ENCODE assay signal across 1 cellular context in the genomic region with DNA sequence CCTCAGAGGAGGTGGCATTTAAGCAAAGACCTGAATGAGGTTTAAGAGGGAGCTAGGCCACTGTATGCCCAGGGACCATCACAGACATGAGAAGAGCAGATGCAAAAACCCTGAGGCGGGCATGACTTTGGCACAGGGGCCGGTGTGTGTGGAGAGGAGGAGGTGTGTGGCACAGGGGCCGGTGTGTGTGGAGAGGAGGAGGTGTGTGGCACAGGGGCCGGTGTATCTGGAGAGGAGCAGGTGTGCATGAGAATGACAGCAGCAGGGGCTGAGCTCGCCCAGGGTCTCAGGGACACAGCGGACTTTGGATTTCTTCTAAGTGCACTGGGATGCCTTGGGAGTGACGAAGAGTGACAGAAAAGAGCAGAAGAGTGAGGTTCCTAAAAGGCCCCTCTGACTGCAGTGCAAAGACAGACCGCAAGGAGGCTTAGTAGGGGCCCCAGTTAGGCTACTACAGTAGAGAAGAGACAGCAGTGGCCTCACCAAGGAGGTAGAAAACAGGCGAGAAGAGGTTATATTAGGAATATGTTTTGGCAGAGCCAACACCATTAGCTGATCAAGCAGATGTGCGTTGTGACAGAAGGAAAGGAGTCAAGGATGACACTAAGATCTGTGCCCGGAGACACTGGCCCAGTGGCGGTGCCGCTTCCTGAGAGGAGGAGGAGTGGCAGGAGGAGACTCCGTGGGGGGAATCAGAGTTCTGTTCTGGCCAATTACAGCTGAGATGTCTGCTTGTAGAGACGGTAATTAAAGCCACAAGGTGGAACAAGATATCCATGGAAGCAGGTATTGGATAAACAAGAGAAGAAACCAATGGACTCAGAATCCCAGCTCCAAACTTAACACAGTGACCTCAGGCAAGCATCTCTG.
TF ChIP-seq lines count a peak whose summit lies in the region.

No MANE protein-coding gene starts in this region.

TF ChIP-seq in A549, 52 proteins besides CTCF, POLR2A, EP300 and RAD21 (continued from another document):
- TF ChIP-seq CBX8 (IDR thresholded peaks at IDR 0.05) (no peak), JUN (IDR thresholded peaks at IDR 0.05) (no peak), ZNF302 (CRISPR knock-in tag; IDR thresholded peaks at IDR 0.05) (no peak), RFX5 (IDR thresholded peaks at IDR 0.05) (no peak), EHMT2 (IDR thresholded peaks at IDR 0.05; ENCODE audit: low read depth) (no peak), KDM5A (IDR thresholded peaks at IDR 0.05) (no peak), RCOR1 (IDR thresholded peaks at IDR 0.05; ENCODE audit: low read depth, low read length) (no peak), MYC (IDR thresholded peaks at IDR 0.05; ENCODE audit: borderline replicate concordance, low read length) (no peak), FOSB (CRISPR knock-in tag; IDR thresholded peaks at IDR 0.05) (no peak)
- TF ChIP-seq, protein P1, sequence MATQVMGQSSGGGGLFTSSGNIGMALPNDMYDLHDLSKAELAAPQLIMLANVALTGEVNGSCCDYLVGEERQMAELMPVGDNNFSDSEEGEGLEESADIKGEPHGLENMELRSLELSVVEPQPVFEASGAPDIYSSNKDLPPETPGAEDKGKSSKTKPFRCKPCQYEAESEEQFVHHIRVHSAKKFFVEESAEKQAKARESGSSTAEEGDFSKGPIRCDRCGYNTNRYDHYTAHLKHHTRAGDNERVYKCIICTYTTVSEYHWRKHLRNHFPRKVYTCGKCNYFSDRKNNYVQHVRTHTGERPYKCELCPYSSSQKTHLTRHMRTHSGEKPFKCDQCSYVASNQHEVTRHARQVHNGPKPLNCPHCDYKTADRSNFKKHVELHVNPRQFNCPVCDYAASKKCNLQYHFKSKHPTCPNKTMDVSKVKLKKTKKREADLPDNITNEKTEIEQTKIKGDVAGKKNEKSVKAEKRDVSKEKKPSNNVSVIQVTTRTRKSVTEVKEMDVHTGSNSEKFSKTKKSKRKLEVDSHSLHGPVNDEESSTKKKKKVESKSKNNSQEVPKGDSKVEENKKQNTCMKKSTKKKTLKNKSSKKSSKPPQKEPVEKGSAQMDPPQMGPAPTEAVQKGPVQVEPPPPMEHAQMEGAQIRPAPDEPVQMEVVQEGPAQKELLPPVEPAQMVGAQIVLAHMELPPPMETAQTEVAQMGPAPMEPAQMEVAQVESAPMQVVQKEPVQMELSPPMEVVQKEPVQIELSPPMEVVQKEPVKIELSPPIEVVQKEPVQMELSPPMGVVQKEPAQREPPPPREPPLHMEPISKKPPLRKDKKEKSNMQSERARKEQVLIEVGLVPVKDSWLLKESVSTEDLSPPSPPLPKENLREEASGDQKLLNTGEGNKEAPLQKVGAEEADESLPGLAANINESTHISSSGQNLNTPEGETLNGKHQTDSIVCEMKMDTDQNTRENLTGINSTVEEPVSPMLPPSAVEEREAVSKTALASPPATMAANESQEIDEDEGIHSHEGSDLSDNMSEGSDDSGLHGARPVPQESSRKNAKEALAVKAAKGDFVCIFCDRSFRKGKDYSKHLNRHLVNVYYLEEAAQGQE (IDR thresholded peaks at IDR 0.05): no peak
- TF ChIP-seq, protein P2, sequence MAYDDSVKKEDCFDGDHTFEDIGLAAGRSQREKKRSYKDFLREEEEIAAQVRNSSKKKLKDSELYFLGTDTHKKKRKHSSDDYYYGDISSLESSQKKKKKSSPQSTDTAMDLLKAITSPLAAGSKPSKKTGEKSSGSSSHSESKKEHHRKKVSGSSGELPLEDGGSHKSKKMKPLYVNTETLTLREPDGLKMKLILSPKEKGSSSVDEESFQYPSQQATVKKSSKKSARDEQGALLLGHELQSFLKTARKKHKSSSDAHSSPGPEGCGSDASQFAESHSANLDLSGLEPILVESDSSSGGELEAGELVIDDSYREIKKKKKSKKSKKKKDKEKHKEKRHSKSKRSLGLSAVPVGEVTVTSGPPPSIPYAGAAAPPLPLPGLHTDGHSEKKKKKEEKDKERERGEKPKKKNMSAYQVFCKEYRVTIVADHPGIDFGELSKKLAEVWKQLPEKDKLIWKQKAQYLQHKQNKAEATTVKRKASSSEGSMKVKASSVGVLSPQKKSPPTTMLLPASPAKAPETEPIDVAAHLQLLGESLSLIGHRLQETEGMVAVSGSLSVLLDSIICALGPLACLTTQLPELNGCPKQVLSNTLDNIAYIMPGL (CRISPR knock-in tag; IDR thresholded peaks at IDR 0.05; ENCODE audit: borderline replicate concordance): no peak
